9 cellular contexts compared by ENCODE assay signal in the genomic region with DNA sequence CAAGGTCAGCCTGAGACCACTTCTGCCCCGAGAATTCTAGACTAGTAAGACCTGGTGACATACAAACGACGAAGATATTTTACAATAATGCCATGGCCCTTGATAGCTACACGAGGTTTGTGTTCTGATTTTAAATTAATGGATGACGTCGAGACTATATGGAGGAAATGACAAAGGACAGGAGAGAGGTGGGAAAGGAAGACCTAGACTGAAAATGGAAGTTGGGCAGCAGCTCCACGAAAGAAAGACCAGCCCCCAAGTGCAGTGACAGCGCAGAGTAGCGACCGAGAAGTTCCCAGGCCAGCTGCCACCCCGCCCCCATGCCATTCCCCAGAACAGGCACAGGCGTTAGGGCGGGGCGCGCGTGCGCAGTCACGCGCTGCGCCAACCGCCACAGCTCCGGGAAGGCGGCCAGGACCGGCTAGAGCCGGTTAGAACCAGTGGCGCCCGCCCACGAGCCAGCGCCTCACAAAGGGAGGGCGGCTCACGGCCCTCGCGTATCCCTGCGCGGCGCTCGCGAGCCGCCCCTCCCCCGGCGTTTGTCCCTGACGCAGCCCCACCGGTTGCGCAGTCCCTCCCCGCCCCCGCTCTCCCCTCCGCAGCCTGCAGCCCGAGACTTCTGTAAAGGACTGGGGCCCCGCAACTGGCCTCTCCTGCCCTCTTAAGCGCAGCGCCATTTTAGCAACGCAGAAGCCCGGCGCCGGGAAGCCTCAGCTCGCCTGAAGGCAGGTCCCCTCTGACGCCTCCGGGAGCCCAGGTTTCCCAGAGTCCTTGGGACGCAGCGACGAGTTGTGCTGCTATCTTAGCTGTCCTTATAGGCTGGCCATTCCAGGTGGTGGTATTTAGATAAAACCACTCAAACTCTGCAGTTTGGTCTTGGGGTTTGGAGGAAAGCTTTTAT. TPM values are rescaled to one million over a fixed set of nuclear protein-coding genes. Genes with fewer than 3 reads are reported as not detected.
DNase-seq lines count a peak whose midpoint lies in the region; ATAC-seq and TF ChIP-seq lines count a peak whose summit lies in the region.
"Had no signal": no experiment of that assay in that cellular context is flagged by ENCODE, and none has a peak within 500 bp of the region (broad histone marks: within the 10 kb centered on the region; RNA-seq: fewer than 3 reads in every experiment).

No MANE protein-coding gene starts in this region.

- peak overlapping the region; percentile 95 to 100 (median 98) for H3K9ac ChIP-seq in BLaER1 treated with 17β-estradiol and CSF1 and Interleukin-3, amounts not matched to agents 10 nM and 100 nM
- peak overlapping the region; percentile 99 to 100 for H3K9ac ChIP-seq in liver (ENCODE audit: low read depth in 1 of 2, low read length in 2 of 2)

- H3K36me3 ChIP-seq in BLaER1 treated with 17β-estradiol and CSF1 and Interleukin-3, amounts not matched to agents 10 nM and 100 nM: peaks cover 21 to 26% (median 23%) of the 10 kb centered on the region in 11 experiments
- H3K36me3 ChIP-seq in liver (ENCODE audit: control insufficient read depth in 4 of 4, insufficient read depth in 3 of 4, low read depth in 1 of 4, low read length in 3 of 4): peaks cover 0 to 8% (median 0%) of the 10 kb centered on the region in 4 donors

- peak overlapping the region; percentile 77 to 94 (median 90) for H3K4me3 ChIP-seq in BLaER1 treated with 17β-estradiol and CSF1 and Interleukin-3, amounts not matched to agents 10 nM and 100 nM
- peak overlapping the region; percentile 65 to 71 (median 67) for H3K4me3 ChIP-seq in liver (ENCODE audit: low read depth in 1 of 3, low read length in 3 of 3)

- DNase-seq in NCI-H526 treated with DMSO at 0.1 percent for 48 hours (lab: John Stamatoyannopoulos, UW) (peak; percentile 100), cortex of kidney (lab: John Stamatoyannopoulos, UW) (peak; percentile 83)
- DNase-seq in activated CD4-positive, alpha-beta T cell treated with anti-CD3 and anti-CD28 coated beads, Interleukin-2, amount 10 ng/mL, durations not matched to agents 24 days and 14 days: peak; percentile 99
- DNase-seq in stimulated activated CD4-positive, alpha-beta T cell treated with anti-CD3 and anti-CD28 coated beads, Interleukin-4, amount 100 ng/mL, for 1 hour: peak; percentile 99

- no peaks in the 10 kb centered on the region for H3K9me3 Mint-ChIP-seq in activated CD4-positive, alpha-beta T cell treated with anti-CD3 and anti-CD28 coated beads, Interleukin-2, amount 10 ng/mL, durations not matched to agents 24 days and 14 days

- peaks cover 44% of the 10 kb centered on the region for H3K4me1 Mint-ChIP-seq in activated CD4-positive, alpha-beta T cell treated with anti-CD3 and anti-CD28 coated beads, Interleukin-2, amount 10 ng/mL, durations not matched to agents 24 days and 14 days

- peaks cover 3% of the 10 kb centered on the region for H3K36me3 Mint-ChIP-seq in activated CD4-positive, alpha-beta T cell treated with anti-CD3 and anti-CD28 coated beads, Interleukin-2, amount 10 ng/mL, durations not matched to agents 24 days and 14 days (ENCODE audit: low read depth)
- H3K36me3 Mint-ChIP-seq: brain had no signal

- H3K27me3 ChIP-seq in BLaER1 treated with 17β-estradiol and CSF1 and Interleukin-3, amounts not matched to agents 10 nM and 100 nM: no peaks in the 10 kb centered on the region
- no peaks in the 10 kb centered on the region for H3K27me3 ChIP-seq in liver (ENCODE audit: control insufficient read depth in 4 of 4, insufficient read depth in 4 of 4, low read length in 3 of 4)

- WGBS in liver: under 1% methylated on average over 61 of the region's 61 CpGs

- peak; percentile 55 to 56 for TF ChIP-seq RAD21 in liver (IDR thresholded peaks at IDR 0.05)

- intact Hi-C loops in activated CD4-positive, alpha-beta T cell treated with anti-CD3 and anti-CD28 coated beads, Interleukin-2, amount 10 ng/mL, durations not matched to agents 24 days and 14 days (cut with micrococcal nuclease): loop anchor here (1.0 to 2.0 kb wide), 5 partner anchors 20 to 115 kb away; a partner anchor contains a TSS

- H3K9me3 ChIP-seq in BLaER1 treated with 17β-estradiol and CSF1 and Interleukin-3, amounts not matched to agents 10 nM and 100 nM (replicated peaks in 1 of 11): peaks cover 0 to 4% (median 0%) of the 10 kb centered on the region in 11 experiments; a peak in 5 of 22 replicates
- no peaks in the 10 kb centered on the region for H3K9me3 ChIP-seq in liver (ENCODE audit: control insufficient read depth in 4 of 4, low read length in 3 of 4)

- H3K27ac Mint-ChIP-seq in activated CD4-positive, alpha-beta T cell treated with anti-CD3 and anti-CD28 coated beads, Interleukin-2, amount 10 ng/mL, durations not matched to agents 24 days and 14 days: no peak overlapping the region

- peak; percentile 6 for TF ChIP-seq CTCF in liver (IDR thresholded peaks at IDR 0.05; ENCODE audit: low read depth, low read length, missing input control)

- ATAC-seq in GM19372 (IDR thresholded peaks at IDR 0.05; ENCODE audit: low read depth, unreplicated experiment) (peak; percentile 70), HG03520 (IDR thresholded peaks at IDR 0.05; ENCODE audit: unreplicated experiment) (peak; percentile 55)

- peak overlapping the region; percentile 94 to 100 (median 100) for H3K27ac ChIP-seq in BLaER1 treated with 17β-estradiol and CSF1 and Interleukin-3, amounts not matched to agents 10 nM and 100 nM
- H3K27ac ChIP-seq in liver (ENCODE audit: low read depth in 1 of 2, low read length in 2 of 2): peak overlapping the region; percentile 100

- no peak overlapping the region for H3K4me3 Mint-ChIP-seq in activated CD4-positive, alpha-beta T cell treated with anti-CD3 and anti-CD28 coated beads, Interleukin-2, amount 10 ng/mL, durations not matched to agents 24 days and 14 days
- H3K4me3 Mint-ChIP-seq: brain had no signal

- peak overlapping the region; percentile 89 to 100 (median 97) for H3K4me2 ChIP-seq in BLaER1 treated with 17β-estradiol and CSF1 and Interleukin-3, amounts not matched to agents 10 nM and 100 nM

- H4K20me1 ChIP-seq in BLaER1 treated with 17β-estradiol and CSF1 and Interleukin-3, amounts not matched to agents 10 nM and 100 nM: peaks cover 31 to 34% (median 32%) of the 10 kb centered on the region in 11 experiments

- no peaks in the 10 kb centered on the region for H3K27me3 Mint-ChIP-seq in activated CD4-positive, alpha-beta T cell treated with anti-CD3 and anti-CD28 coated beads, Interleukin-2, amount 10 ng/mL, durations not matched to agents 24 days and 14 days

- peaks cover 41 to 55% (median 50%) of the 10 kb centered on the region in 10 experiments for H3K4me1 ChIP-seq in BLaER1 treated with 17β-estradiol and CSF1 and Interleukin-3, amounts not matched to agents 10 nM and 100 nM
- H3K4me1 ChIP-seq in liver (ENCODE audit: control insufficient read depth in 4 of 4, insufficient read depth in 4 of 4, low read length in 3 of 4): peaks cover 5 to 28% (median 17%) of the 10 kb centered on the region in 4 donors

TF ChIP-seq in liver, 16 proteins besides CTCF, POLR2A, EP300 and RAD21 (continues in another document):
- peak; percentile 6 to 68 for TF ChIP-seq JUND (IDR thresholded peaks at IDR 0.05)
- peak in 1 of 2 donors; percentile 55 for TF ChIP-seq GABPA (IDR thresholded peaks at IDR 0.05 in 1 of 2, conservative IDR thresholded peaks at IDR 0.05 in 1 of 2)
- TF ChIP-seq, protein P1, sequence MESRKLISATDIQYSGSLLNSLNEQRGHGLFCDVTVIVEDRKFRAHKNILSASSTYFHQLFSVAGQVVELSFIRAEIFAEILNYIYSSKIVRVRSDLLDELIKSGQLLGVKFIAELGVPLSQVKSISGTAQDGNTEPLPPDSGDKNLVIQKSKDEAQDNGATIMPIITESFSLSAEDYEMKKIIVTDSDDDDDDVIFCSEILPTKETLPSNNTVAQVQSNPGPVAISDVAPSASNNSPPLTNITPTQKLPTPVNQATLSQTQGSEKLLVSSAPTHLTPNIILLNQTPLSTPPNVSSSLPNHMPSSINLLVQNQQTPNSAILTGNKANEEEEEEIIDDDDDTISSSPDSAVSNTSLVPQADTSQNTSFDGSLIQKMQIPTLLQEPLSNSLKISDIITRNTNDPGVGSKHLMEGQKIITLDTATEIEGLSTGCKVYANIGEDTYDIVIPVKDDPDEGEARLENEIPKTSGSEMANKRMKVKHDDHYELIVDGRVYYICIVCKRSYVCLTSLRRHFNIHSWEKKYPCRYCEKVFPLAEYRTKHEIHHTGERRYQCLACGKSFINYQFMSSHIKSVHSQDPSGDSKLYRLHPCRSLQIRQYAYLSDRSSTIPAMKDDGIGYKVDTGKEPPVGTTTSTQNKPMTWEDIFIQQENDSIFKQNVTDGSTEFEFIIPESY (IDR thresholded peaks at IDR 0.05): peak; percentile 48
- TF ChIP-seq HNF4G (IDR thresholded peaks at IDR 0.05): no peak
- peak; percentile 92 to 98 for TF ChIP-seq EGR1 (IDR thresholded peaks at IDR 0.05; ENCODE audit: low read depth in 2 of 2)
- TF ChIP-seq YY1 (IDR thresholded peaks at IDR 0.05): peak; percentile 97
- TF ChIP-seq, protein P2, sequence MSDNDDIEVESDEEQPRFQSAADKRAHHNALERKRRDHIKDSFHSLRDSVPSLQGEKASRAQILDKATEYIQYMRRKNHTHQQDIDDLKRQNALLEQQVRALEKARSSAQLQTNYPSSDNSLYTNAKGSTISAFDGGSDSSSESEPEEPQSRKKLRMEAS (IDR thresholded peaks at IDR 0.05): peak; percentile 67
- TF ChIP-seq RXRA (IDR thresholded peaks at IDR 0.05): peak in 1 of 2 donors; percentile 65
- TF ChIP-seq, protein P3, sequence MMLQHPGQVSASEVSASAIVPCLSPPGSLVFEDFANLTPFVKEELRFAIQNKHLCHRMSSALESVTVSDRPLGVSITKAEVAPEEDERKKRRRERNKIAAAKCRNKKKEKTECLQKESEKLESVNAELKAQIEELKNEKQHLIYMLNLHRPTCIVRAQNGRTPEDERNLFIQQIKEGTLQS (IDR thresholded peaks at IDR 0.05): no peak
- TF ChIP-seq TAF1 (conservative IDR thresholded peaks at IDR 0.05): peak; percentile 60
- no peak for TF ChIP-seq NR2F2 (IDR thresholded peaks at IDR 0.05)

RNA-seq across cellular contexts. Expression of a gene that starts 1.5 kb away (rescaled TPM):
- total RNA-seq in activated CD4-positive, alpha-beta T cell treated with anti-CD3 and anti-CD28 coated beads, Interleukin-2, amount 10 ng/mL, durations not matched to agents 24 days and 14 days: 5,198 and 5,435 TPM in 2 replicates
- total RNA-seq in liver: 1,000 to 10,000 TPM; 3,688 to 8,306 TPM
- 1,000 to 10,000 TPM in 1 of 2 donors, 10 to 100 TPM in 1; 11.9 to 3,868 TPM for polyA plus RNA-seq in liver

RNA-seq across cellular contexts. Expression of a gene that starts 27.5 kb away (rescaled TPM):
- total RNA-seq in activated CD4-positive, alpha-beta T cell treated with anti-CD3 and anti-CD28 coated beads, Interleukin-2, amount 10 ng/mL, durations not matched to agents 24 days and 14 days: 94.2 and 95.8 TPM in 2 replicates
- 10 to 100 TPM; 33.7 to 59.5 TPM for total RNA-seq in liver
- 10 to 100 TPM; 45.6 to 62.0 TPM for polyA plus RNA-seq in liver

Comparison
In these comparisons a context has a peak if more than half of its experiments do, and no peak if none do; other contexts are left out.
1. Peak in every context shown above with its lines: DNase-seq, ATAC-seq, H3K4me3 ChIP-seq and H3K27ac ChIP-seq.